32 cellular contexts compared by ENCODE assay signal in genomic region chr15:26017665-26018064, GRCh38.
"Had no signal": no experiment of that assay in that cellular context is flagged by ENCODE, and none has a peak within 500 bp of the region (broad histone marks: within the 10 kb centered on the region; RNA-seq: fewer than 3 reads in every experiment).

No MANE protein-coding gene starts in this region.

- H3K4me3 ChIP-seq: ascending aorta, breast epithelium, cardiac muscle cell, coronary artery, dorsolateral prefrontal cortex, gastrocnemius medialis, heart left ventricle had no signal

- H3K4me3 Mint-ChIP-seq: activated CD4-positive, alpha-beta memory T cell treated with anti-CD3 and anti-CD28 coated beads, Interleukin-2, amount 10 ng/mL, durations not matched to agents 7 days and 5 days; activated CD4-positive, alpha-beta T cell treated with anti-CD3 and anti-CD28 coated beads, Interleukin-2, amount 10 ng/mL, durations not matched to agents 7 days and 5 days; activated naive CD4-positive, alpha-beta T cell treated with anti-CD3 and anti-CD28 coated beads for 36 hours; activated naive CD4-positive, alpha-beta T cell treated with anti-CD3 and anti-CD28 coated beads, Interleukin-2, amount 50 U/mL, for 24 hours; activated naive CD8-positive, alpha-beta T cell treated with anti-CD3 and anti-CD28 coated beads for 36 hours; activated naive CD8-positive, alpha-beta T cell treated with anti-CD3 and anti-CD28 coated beads, Interleukin-2, amount 50 U/mL, for 24 hours; activated T-helper 1 cell treated with anti-CD3 and anti-CD28 coated beads, Interleukin-12 subunit alpha, Interleukin-12 subunit beta, Interleukin-2, Interleukin-4 antibody, amounts not matched to agents 30 ng/mL and 10 ng/mL and 1 ng/mL, durations not matched to agents 14 hours and 24 hours and 36 hours; brain; dendritic cell treated with granulocyte-macrophage colony-stimulating factor and Interleukin-4, amounts not matched to agents 40 ng/mL and 50 ng/mL, for 4 days; endodermal cell had no signal

- H3K4me1 Mint-ChIP-seq: activated CD4-positive, alpha-beta memory T cell treated with anti-CD3 and anti-CD28 coated beads, Interleukin-2, amount 10 ng/mL, durations not matched to agents 7 days and 5 days; activated CD4-positive, alpha-beta T cell treated with anti-CD3 and anti-CD28 coated beads, Interleukin-2, amount 10 ng/mL, durations not matched to agents 7 days and 5 days; activated naive CD4-positive, alpha-beta T cell treated with anti-CD3 and anti-CD28 coated beads, Interleukin-2, amount 50 U/mL, for 24 hours; activated naive CD8-positive, alpha-beta T cell treated with anti-CD3 and anti-CD28 coated beads for 36 hours; activated naive CD8-positive, alpha-beta T cell treated with anti-CD3 and anti-CD28 coated beads, Interleukin-2, amount 50 U/mL, for 24 hours had no signal

- DNase-seq: activated CD4-positive, alpha-beta memory T cell treated with anti-CD3 and anti-CD28 coated beads, Interleukin-2, amount 10 ng/mL, durations not matched to agents 7 days and 5 days; activated CD4-positive, alpha-beta T cell treated with anti-CD3 and anti-CD28 coated beads for 1 hour; activated CD4-positive, alpha-beta T cell treated with anti-CD3 and anti-CD28 coated beads for 4 hours; activated CD4-positive, alpha-beta T cell treated with anti-CD3 and anti-CD28 coated beads, Interleukin-2, amount 10 ng/mL, durations not matched to agents 7 days and 5 days; activated CD4-positive, alpha-beta T cell treated with anti-CD3 and anti-CD28 coated beads, Interleukin-2, amount 50 U/mL, for 4 hours; activated CD4-positive, CD25-positive, alpha-beta regulatory T cell; activated CD8-positive, alpha-beta memory T cell treated with anti-CD3 and anti-CD28 coated beads, Interleukin-2, amount 50 U/mL, for 4 hours; activated effector memory CD4-positive, alpha-beta T cell treated with anti-CD3 and anti-CD28 coated beads, Interleukin-2, amount 50 U/mL, for 16 hours; activated naive CD4-positive, alpha-beta T cell treated with anti-CD3 and anti-CD28 coated beads for 36 hours; activated naive CD8-positive, alpha-beta T cell treated with anti-CD3 and anti-CD28 coated beads for 36 hours; activated naive CD8-positive, alpha-beta T cell treated with anti-CD3 and anti-CD28 coated beads, Interleukin-2, amount 50 U/mL, for 24 hours; activated T-cell treated with anti-CD3 and anti-CD28 coated beads, Interleukin-2, amount 50 U/mL, for 1 hour; activated T-cell treated with anti-CD3 and anti-CD28 coated beads, Interleukin-2, amount 50 U/mL, for 48 hours; central memory CD4-positive, alpha-beta T cell; dorsolateral prefrontal cortex; effector memory CD4-positive, alpha-beta T cell; endodermal cell; foreskin keratinocyte; gastrocnemius medialis; glutamatergic neuron; heart left ventricle; T-helper 2 cell had no signal

- H3K36me3 ChIP-seq: ascending aorta, breast epithelium, cardiac muscle cell, gastrocnemius medialis, heart left ventricle had no signal

- H3K27me3 ChIP-seq: ascending aorta, cardiac muscle cell, foreskin keratinocyte, gastrocnemius medialis had no signal

- H3K4me1 ChIP-seq: ascending aorta, breast epithelium, foreskin keratinocyte, gastrocnemius medialis, heart left ventricle had no signal

- H3K36me3 Mint-ChIP-seq: activated naive CD4-positive, alpha-beta T cell treated with anti-CD3 and anti-CD28 coated beads, Interleukin-2, amount 50 U/mL, for 24 hours; activated naive CD8-positive, alpha-beta T cell treated with anti-CD3 and anti-CD28 coated beads for 36 hours; brain had no signal

- H3K9me3 Mint-ChIP-seq: activated CD4-positive, alpha-beta memory T cell treated with anti-CD3 and anti-CD28 coated beads, Interleukin-2, amount 10 ng/mL, durations not matched to agents 7 days and 5 days; activated CD4-positive, alpha-beta T cell treated with anti-CD3 and anti-CD28 coated beads, Interleukin-2, amount 10 ng/mL, durations not matched to agents 7 days and 5 days; activated naive CD4-positive, alpha-beta T cell treated with anti-CD3 and anti-CD28 coated beads for 36 hours; activated naive CD4-positive, alpha-beta T cell treated with anti-CD3 and anti-CD28 coated beads, Interleukin-2, amount 50 U/mL, for 24 hours; activated naive CD8-positive, alpha-beta T cell treated with anti-CD3 and anti-CD28 coated beads for 36 hours; activated naive CD8-positive, alpha-beta T cell treated with anti-CD3 and anti-CD28 coated beads, Interleukin-2, amount 50 U/mL, for 24 hours; activated T-helper 1 cell treated with anti-CD3 and anti-CD28 coated beads, Interleukin-12 subunit alpha, Interleukin-12 subunit beta, Interleukin-2, Interleukin-4 antibody, amounts not matched to agents 30 ng/mL and 10 ng/mL and 1 ng/mL, durations not matched to agents 14 hours and 24 hours and 36 hours; activated T-helper 2 cell treated with anti-CD3 and anti-CD28 coated beads, Interferon-gamma antibody, Interleukin-2, Interleukin-4, amounts not matched to agents 10 μg/mL and 5 μg/mL and 100 μg/mL, durations not matched to agents 14 hours and 24 hours and 36 hours; dendritic cell treated with granulocyte-macrophage colony-stimulating factor and Interleukin-4, amounts not matched to agents 40 ng/mL and 50 ng/mL, for 4 days; endodermal cell had no signal

- ATAC-seq: activated naive CD8-positive, alpha-beta T cell treated with anti-CD3 and anti-CD28 coated beads, Interleukin-2, amount 50 U/mL, for 24 hours; esophagus mucosa; foreskin keratinocyte; gastrocnemius medialis; heart left ventricle had no signal

- H3K9me3 ChIP-seq: ascending aorta, breast epithelium, gastrocnemius medialis, heart left ventricle had no signal

- H3K27ac Mint-ChIP-seq: activated CD4-positive, alpha-beta memory T cell treated with anti-CD3 and anti-CD28 coated beads, Interleukin-2, amount 10 ng/mL, durations not matched to agents 7 days and 5 days; activated CD4-positive, alpha-beta T cell treated with anti-CD3 and anti-CD28 coated beads, Interleukin-2, amount 10 ng/mL, durations not matched to agents 7 days and 5 days; activated naive CD4-positive, alpha-beta T cell treated with anti-CD3 and anti-CD28 coated beads for 36 hours; activated naive CD4-positive, alpha-beta T cell treated with anti-CD3 and anti-CD28 coated beads, Interleukin-2, amount 50 U/mL, for 24 hours; activated naive CD8-positive, alpha-beta T cell treated with anti-CD3 and anti-CD28 coated beads for 36 hours; activated naive CD8-positive, alpha-beta T cell treated with anti-CD3 and anti-CD28 coated beads, Interleukin-2, amount 50 U/mL, for 24 hours; activated T-helper 1 cell treated with anti-CD3 and anti-CD28 coated beads, Interleukin-12 subunit alpha, Interleukin-12 subunit beta, Interleukin-2, Interleukin-4 antibody, amounts not matched to agents 30 ng/mL and 10 ng/mL and 1 ng/mL, durations not matched to agents 14 hours and 24 hours and 36 hours; activated T-helper 2 cell treated with anti-CD3 and anti-CD28 coated beads, Interferon-gamma antibody, Interleukin-2, Interleukin-4, amounts not matched to agents 10 μg/mL and 5 μg/mL and 100 μg/mL, durations not matched to agents 14 hours and 24 hours and 36 hours; brain; dendritic cell treated with granulocyte-macrophage colony-stimulating factor and Interleukin-4, amounts not matched to agents 40 ng/mL and 50 ng/mL, for 4 days; endodermal cell had no signal

- H3K27me3 Mint-ChIP-seq: activated CD4-positive, alpha-beta memory T cell treated with anti-CD3 and anti-CD28 coated beads, Interleukin-2, amount 10 ng/mL, durations not matched to agents 7 days and 5 days; activated CD4-positive, alpha-beta T cell treated with anti-CD3 and anti-CD28 coated beads, Interleukin-2, amount 10 ng/mL, durations not matched to agents 7 days and 5 days; dendritic cell treated with granulocyte-macrophage colony-stimulating factor and Interleukin-4, amounts not matched to agents 40 ng/mL and 50 ng/mL, for 4 days had no signal

- H3K27ac ChIP-seq: ascending aorta, breast epithelium, cardiac muscle cell, coronary artery, dorsolateral prefrontal cortex, foreskin keratinocyte, gastrocnemius medialis, heart left ventricle had no signal
